ENCODE assay signal across 8 cellular contexts in the genomic region with DNA sequence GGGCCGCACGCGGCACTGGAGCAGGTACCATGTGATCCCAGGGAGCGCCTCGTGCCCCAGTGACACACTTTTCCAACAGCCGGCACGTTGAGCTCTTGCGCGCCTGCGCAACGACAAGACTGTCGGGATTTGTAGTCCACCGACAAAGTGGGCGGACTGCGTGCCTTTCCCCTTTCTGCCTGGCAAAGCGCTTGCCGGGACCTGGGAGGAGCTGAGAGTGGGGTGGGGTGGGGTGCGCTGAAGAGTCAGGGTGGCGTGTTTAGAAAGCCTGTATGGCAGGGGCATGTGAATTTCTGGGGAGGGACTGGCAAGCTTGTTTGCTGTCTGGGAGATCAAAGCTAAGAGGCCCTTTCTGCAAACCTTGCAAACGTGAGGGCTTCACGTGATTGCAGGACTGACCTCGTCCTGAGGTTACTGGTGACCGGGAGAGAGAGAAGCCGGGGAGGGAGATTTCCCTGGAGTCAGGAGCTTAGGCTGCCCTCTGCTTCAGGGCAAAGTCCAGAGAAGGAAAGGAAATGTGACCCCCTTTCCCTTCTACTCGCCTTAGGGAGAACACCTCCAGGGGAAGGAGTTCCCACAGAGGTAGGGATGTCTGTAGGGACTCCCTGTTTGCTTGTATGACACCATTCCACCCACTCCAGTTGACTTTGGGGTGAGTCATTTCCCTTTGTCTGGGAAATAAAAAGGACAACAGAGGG. TPM values are rescaled to one million over a fixed set of nuclear protein-coding genes. Genes with fewer than 3 reads are reported as not detected.
DNase-seq lines count a peak whose midpoint lies in the region; ATAC-seq, FAIRE-seq and TF ChIP-seq lines count a peak whose summit lies in the region.

No MANE protein-coding gene starts in this region.

- no peaks in the 10 kb centered on the region for H3K9me3 ChIP-seq in lower lobe of right lung

- H3K27ac ChIP-seq in lower lobe of right lung, result peak overlapping the region; percentile 95

- FAIRE-seq in G401.6 (lab: Jason Lieb, UNC), result peak; percentile 93

- DNase-seq in HUDEP-2 (lab: John Stamatoyannopoulos, UW; ENCODE audit: unreplicated experiment in 76 of 76) (peak in 74 of 76 experiments; percentile 49 to 97 (median 93)), NOMO-1 (lab: John Stamatoyannopoulos, UW; ENCODE audit: unreplicated experiment in 2 of 2) (peak; percentile 79 to 88), lower lobe of right lung (peak; percentile 99)
- DNase-seq in activated CD8-positive, alpha-beta memory T cell treated with anti-CD3 and anti-CD28 coated beads for 4 hours (ENCODE audit: low read depth in 2 of 2), result peak; percentile 80 to 84
- DNase-seq in effector CD4-positive, alpha-beta T cell, result peak; percentile 86
- DNase-seq in stimulated activated CD4-positive, alpha-beta T cell treated with anti-CD3 and anti-CD28 coated beads, Interleukin-4, amount 100 ng/mL, for 4 hours, result peak; percentile 81 to 93

- H3K4me3 ChIP-seq in lower lobe of right lung, result peak overlapping the region; percentile 83

- H3K36me3 ChIP-seq in lower lobe of right lung, result peaks cover 20% of the 10 kb centered on the region

- intact Hi-C loops in lower lobe of right lung (cut with DNase I), result no loop called here

- ATAC-seq in lower lobe of right lung, result peak; percentile 81 to 83
- no peak for ATAC-seq in HG02973 (IDR thresholded peaks at IDR 0.05; ENCODE audit: unreplicated experiment)

- H3K4me1 ChIP-seq in lower lobe of right lung, result peaks cover 80% of the 10 kb centered on the region

- TF ChIP-seq CTCF in lower lobe of right lung (IDR thresholded peaks at IDR 0.05), result no peak

- H3K27me3 ChIP-seq in lower lobe of right lung (ENCODE audit: low read depth), result no peaks in the 10 kb centered on the region

RNA-seq across cellular contexts. Expression of a gene that starts 0.4 kb away (rescaled TPM):
- 20.1 TPM for total RNA-seq in lower lobe of right lung

RNA-seq across cellular contexts. Expression of a gene that starts 21.0 kb away (rescaled TPM):
- total RNA-seq in lower lobe of right lung, result 97.7 TPM

RNA-seq across cellular contexts. Expression of a gene that starts 38.1 kb away (rescaled TPM):
- total RNA-seq in lower lobe of right lung, result 50.1 TPM

RNA-seq across cellular contexts. Expression of a gene that starts 39.5 kb away (rescaled TPM):
- total RNA-seq in lower lobe of right lung, result 101 TPM

RNA-seq across cellular contexts. Expression of a gene that starts 46.6 kb away (rescaled TPM):
- 59.6 TPM for total RNA-seq in lower lobe of right lung
